In the genomic region with DNA sequence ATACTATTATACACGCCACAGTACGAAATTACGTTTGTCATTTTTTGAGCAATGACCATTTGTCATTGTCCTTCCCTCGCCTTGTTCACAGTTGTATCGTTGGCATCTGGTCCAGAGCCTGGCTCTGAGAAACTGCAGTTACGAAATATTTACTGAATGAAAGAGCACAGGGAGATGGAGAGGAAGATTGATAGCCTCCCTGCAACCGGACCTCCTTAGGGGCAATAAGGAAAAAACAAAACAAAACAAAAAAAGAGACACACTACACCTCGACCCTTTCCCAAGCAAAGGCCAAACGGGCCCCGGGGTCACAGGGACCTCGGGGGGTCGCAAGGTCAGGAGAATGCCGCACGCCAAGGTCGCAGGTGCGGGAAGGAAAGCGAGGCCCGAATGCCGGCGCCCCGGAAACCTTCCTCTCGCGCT, we compare ENCODE assay signal across 8 cellular contexts. TPM values are rescaled to one million over a fixed set of nuclear protein-coding genes. Genes with fewer than 3 reads are reported as not detected.
DNase-seq lines count a peak whose midpoint lies in the region; ATAC-seq and TF ChIP-seq lines count a peak whose summit lies in the region.

No MANE protein-coding gene starts in this region.

- in situ Hi-C loops in astrocyte of the spinal cord (cut with HindIII; ENCODE audit: low sequenced_read_pairs) = no loop called here

- DNase-seq in AG04450 (ENCODE audit: low read depth, low spot score) (no peak), HL-60 (ENCODE audit: low read depth in 1 of 2, low spot score in 1 of 2) (no peak), astrocyte of the spinal cord (ENCODE audit: low read depth, low spot score) (peak; percentile 2), inferior parietal cortex (ENCODE audit: extremely low spot score) (peak; percentile 33), NCI-H2171 (lab: John Stamatoyannopoulos, UW) (no peak)
- peak in 1 of 2 donors; percentile 50 for DNase-seq in stimulated activated effector memory CD8-positive, alpha-beta T cell treated with anti-CD3 and anti-CD28 coated beads, Interleukin-12 subunit alpha, Interleukin-12 subunit beta, amount 100 ng/mL, for 72 hours (ENCODE audit: low spot score in 2 of 2)
- DNase-seq in stimulated activated CD8-positive, alpha-beta memory T cell treated with anti-CD3 and anti-CD28 coated beads, Interleukin-4, amount 100 ng/mL, for 48 hours = no peak

- peak overlapping the region; percentile 95 for H3K27ac Mint-ChIP-seq in stimulated activated effector memory CD8-positive, alpha-beta T cell treated with anti-CD3 and anti-CD28 coated beads, Interleukin-12 subunit alpha, Interleukin-12 subunit beta, amount 100 ng/mL, for 72 hours

- no peak overlapping the region for H3K27ac ChIP-seq in AG04450 (ENCODE audit: low read depth, low read length)
- H3K27ac ChIP-seq in HL-60 (replicated peaks) = peak overlapping the region; percentile 72

- H3K9me3 ChIP-seq in AG04450 (ENCODE audit: control insufficient read depth, insufficient read depth, low read length) = no peaks in the 10 kb centered on the region; the same call in 1 of the 2 replicates

- H3K4me1 Mint-ChIP-seq in stimulated activated effector memory CD8-positive, alpha-beta T cell treated with anti-CD3 and anti-CD28 coated beads, Interleukin-12 subunit alpha, Interleukin-12 subunit beta, amount 100 ng/mL, for 72 hours = peaks cover 36% of the 10 kb centered on the region

- H3K36me3 Mint-ChIP-seq in stimulated activated effector memory CD8-positive, alpha-beta T cell treated with anti-CD3 and anti-CD28 coated beads, Interleukin-12 subunit alpha, Interleukin-12 subunit beta, amount 100 ng/mL, for 72 hours = peaks cover 40% of the 10 kb centered on the region

- no peak for TF ChIP-seq CTCF in AG04450 (IDR thresholded peaks at IDR 0.05; ENCODE audit: low read depth, low read length)
- TF ChIP-seq CTCF in HL-60 (IDR thresholded peaks at IDR 0.05; ENCODE audit: insufficient read depth, low read length) = no peak
- TF ChIP-seq CTCF in astrocyte of the spinal cord (IDR thresholded peaks at IDR 0.05; ENCODE audit: low read depth, low read length) = no peak

- peak overlapping the region; percentile 84 for H3K4me3 ChIP-seq in AG04450 (ENCODE audit: low read depth, low read length)
- peak overlapping the region; percentile 99 for H3K4me3 ChIP-seq in HL-60 (replicated peaks; ENCODE audit: insufficient read depth, low read length)
- H3K4me3 ChIP-seq in astrocyte of the spinal cord (ENCODE audit: low read depth, low read length) = peak overlapping the region; percentile 83

- POLR2A ChIA-PET in AG04450 (lab: Yijun Ruan, JAX) = no interaction called here

- CTCF ChIA-PET in AG04450 (lab: Charles Lee) = interaction anchor here (0.6 to 1.6 kb wide), 2 partner anchors 23 to 40 kb away, joined by 3 to 5 read pairs; no protein-coding TSS in a partner anchor

- no peak for ATAC-seq in stimulated activated effector memory CD8-positive, alpha-beta T cell treated with anti-CD3 and anti-CD28 coated beads, Interleukin-12 subunit alpha, Interleukin-12 subunit beta, amount 100 ng/mL, for 72 hours
- ATAC-seq in GM18511 (IDR thresholded peaks at IDR 0.05; ENCODE audit: unreplicated experiment) = no peak

- H3K4me3 Mint-ChIP-seq in stimulated activated effector memory CD8-positive, alpha-beta T cell treated with anti-CD3 and anti-CD28 coated beads, Interleukin-12 subunit alpha, Interleukin-12 subunit beta, amount 100 ng/mL, for 72 hours = peak overlapping the region; percentile 96

- H3K27me3 ChIP-seq in AG04450 (ENCODE audit: control insufficient read depth, insufficient read depth, low read length) (no peaks in the 10 kb centered on the region), HL-60 (ENCODE audit: insufficient read depth, poor library complexity, severe bottlenecking) (no peaks in the 10 kb centered on the region)

- H3K9me3 Mint-ChIP-seq in stimulated activated effector memory CD8-positive, alpha-beta T cell treated with anti-CD3 and anti-CD28 coated beads, Interleukin-12 subunit alpha, Interleukin-12 subunit beta, amount 100 ng/mL, for 72 hours = no peaks in the 10 kb centered on the region

RNA-seq across cellular contexts. Expression of gene GOT2, which starts 0.9 kb away (rescaled TPM):
- polyA plus RNA-seq in AG04450 (2011; rRNA removed) = 98.2 and 99.8 TPM in 2 replicates
- polyA minus RNA-seq in AG04450 (2011; rRNA and poly(A)+ RNA removed) = 88.8 and 89.2 TPM in 2 replicates

RNA-seq across cellular contexts. Expression of gene SLC38A7, which starts 48.7 kb away (rescaled TPM):
- 11.7 and 15.0 TPM in 2 replicates for polyA plus RNA-seq in AG04450 (2011; rRNA removed)
- polyA minus RNA-seq in AG04450 (2011; rRNA and poly(A)+ RNA removed) = 34.1 and 46.9 TPM in 2 replicates

Comparison
In these comparisons a context has a peak if more than half of its experiments do, and no peak if none do; other contexts are left out.
1. DNase-seq: peak in astrocyte of the spinal cord (single experiment) and inferior parietal cortex (single experiment); none in AG04450 (single experiment), HL-60 (0 of 2), stimulated activated CD8-positive, alpha-beta memory T cell treated with anti-CD3 and anti-CD28 coated beads, Interleukin-4, amount 100 ng/mL, for 48 hours (single experiment) and NCI-H2171 (single experiment).
2. Peak in every context shown above with its lines, with median percentiles within 50 percentile points of each other: H3K4me3 ChIP-seq.